In genomic region chr19:10093295-10094186, GRCh38 we compare ENCODE assay signal across 17 cellular contexts. TPM values are rescaled to one million over a fixed set of nuclear protein-coding genes. Genes with fewer than 3 reads are reported as not detected.
DNase-seq lines count a peak whose midpoint lies in the region; ATAC-seq and TF ChIP-seq lines count a peak whose summit lies in the region.
"Had no signal": no experiment of that assay in that cellular context is flagged by ENCODE, and none has a peak within 500 bp of the region (broad histone marks: within the 10 kb centered on the region; RNA-seq: fewer than 3 reads in every experiment).

No MANE protein-coding gene starts in this region.

- no peaks in the 10 kb centered on the region for H3K4me1 ChIP-seq in endodermal cell (ENCODE audit: control insufficient read depth, insufficient read depth, low read length)
- H3K4me1 ChIP-seq: SJCRH30 had no signal

- H3K9ac ChIP-seq in endodermal cell (ENCODE audit: extremely low read depth, low read length, poor library complexity, severe bottlenecking) = no peak overlapping the region

- no peaks in the 10 kb centered on the region for H3K9me3 Mint-ChIP-seq in activated CD4-positive, alpha-beta T cell treated with anti-CD3 and anti-CD28 coated beads, Interleukin-2, amount 10 ng/mL, durations not matched to agents 24 days and 14 days
- no peaks in the 10 kb centered on the region for H3K9me3 Mint-ChIP-seq in endodermal cell
- no peaks in the 10 kb centered on the region for H3K9me3 Mint-ChIP-seq in stimulated activated effector memory CD8-positive, alpha-beta T cell treated with anti-CD3 and anti-CD28 coated beads, Interleukin-12 subunit alpha, Interleukin-12 subunit beta, amount 100 ng/mL, for 72 hours

- no peak for TF ChIP-seq CTCF in endodermal cell (conservative IDR thresholded peaks at IDR 0.05)
- TF ChIP-seq CTCF in WERI-Rb-1 (IDR thresholded peaks at IDR 0.05; ENCODE audit: low read depth, low read length) = no peak

- peaks cover 49% of the 10 kb centered on the region for H3K36me3 Mint-ChIP-seq in activated CD4-positive, alpha-beta T cell treated with anti-CD3 and anti-CD28 coated beads, Interleukin-2, amount 10 ng/mL, durations not matched to agents 24 days and 14 days (ENCODE audit: low read depth)
- H3K36me3 Mint-ChIP-seq in endodermal cell (ENCODE audit: low read depth) = peaks cover 2% of the 10 kb centered on the region
- peaks cover 76% of the 10 kb centered on the region for H3K36me3 Mint-ChIP-seq in stimulated activated effector memory CD8-positive, alpha-beta T cell treated with anti-CD3 and anti-CD28 coated beads, Interleukin-12 subunit alpha, Interleukin-12 subunit beta, amount 100 ng/mL, for 72 hours

- H3K27me3 ChIP-seq in endodermal cell (ENCODE audit: control insufficient read depth, insufficient read depth, low read length, poor library complexity, severe bottlenecking) = peaks cover 21% of the 10 kb centered on the region
- H3K27me3 ChIP-seq in WERI-Rb-1 (ENCODE audit: insufficient read depth, low read depth, severe bottlenecking) = no peaks in the 10 kb centered on the region
- H3K27me3 ChIP-seq: heart right ventricle, ovary, SJCRH30, transverse colon had no signal

- H3K9me3 ChIP-seq in endodermal cell (ENCODE audit: control insufficient read depth, low read length) = peaks cover 6% of the 10 kb centered on the region
- H3K9me3 ChIP-seq in WERI-Rb-1 (ENCODE audit: severe bottlenecking) = no peaks in the 10 kb centered on the region
- H3K9me3 ChIP-seq: ovary, SJCRH30, transverse colon had no signal

- H3K4me1 Mint-ChIP-seq in activated CD4-positive, alpha-beta T cell treated with anti-CD3 and anti-CD28 coated beads, Interleukin-2, amount 10 ng/mL, durations not matched to agents 24 days and 14 days = peaks cover 10% of the 10 kb centered on the region
- no peaks in the 10 kb centered on the region for H3K4me1 Mint-ChIP-seq in endodermal cell
- peaks cover 25% of the 10 kb centered on the region for H3K4me1 Mint-ChIP-seq in stimulated activated effector memory CD8-positive, alpha-beta T cell treated with anti-CD3 and anti-CD28 coated beads, Interleukin-12 subunit alpha, Interleukin-12 subunit beta, amount 100 ng/mL, for 72 hours

- intact Hi-C loops in activated CD4-positive, alpha-beta T cell treated with anti-CD3 and anti-CD28 coated beads, Interleukin-2, amount 10 ng/mL, durations not matched to agents 24 days and 14 days (cut with micrococcal nuclease) = no loop called here

- DNase-seq in activated CD4-positive, alpha-beta T cell treated with anti-CD3 and anti-CD28 coated beads, Interleukin-2, amount 10 ng/mL, durations not matched to agents 24 days and 14 days = peak; percentile 62
- DNase-seq in activated CD4-positive, alpha-beta T cell treated with anti-CD3 and anti-CD28 coated beads, Interleukin-2, amount 50 U/mL, for 1 hour = no peak
- DNase-seq in M059J (ENCODE audit: low read depth) (peak; percentile 45), endodermal cell (peak; percentile 73), NCI-H1105 treated with DMSO at 0.1 percent for 48 hours (lab: John Stamatoyannopoulos, UW) (no peak), WERI-Rb-1 (no peak)
- DNase-seq in stimulated activated effector memory CD8-positive, alpha-beta T cell treated with anti-CD3 and anti-CD28 coated beads, Interleukin-12 subunit alpha, Interleukin-12 subunit beta, amount 100 ng/mL, for 72 hours (ENCODE audit: low spot score in 2 of 2) = peak in 1 of 2 donors; percentile 51
- DNase-seq: activated naive CD4-positive, alpha-beta T cell; cortex of kidney; heart right ventricle; left cardiac atrium; NCI-H1105; SJCRH30; transverse colon had no signal

- no peak overlapping the region for H3K4me3 ChIP-seq in endodermal cell (ENCODE audit: low read length)
- no peak overlapping the region for H3K4me3 ChIP-seq in WERI-Rb-1 (ENCODE audit: low read depth, low read length)
- H3K4me3 ChIP-seq: heart right ventricle, ovary, SJCRH30, transverse colon had no signal

- no peaks in the 10 kb centered on the region for H3K27me3 Mint-ChIP-seq in activated CD4-positive, alpha-beta T cell treated with anti-CD3 and anti-CD28 coated beads, Interleukin-2, amount 10 ng/mL, durations not matched to agents 24 days and 14 days
- H3K27me3 Mint-ChIP-seq in endodermal cell (ENCODE audit: insufficient read depth) = peaks cover 45% of the 10 kb centered on the region

- WGBS in endodermal cell (ENCODE audit: insufficient coverage in 1 of 2, insufficient read length in 1 of 2), 2 experiments = 85 to 89% methylated on average over 15 to 22 of the region's 22 CpGs

- no peaks in the 10 kb centered on the region for H3K36me3 ChIP-seq in endodermal cell (ENCODE audit: control insufficient read depth, insufficient read depth, low read length)
- no peaks in the 10 kb centered on the region for H3K36me3 ChIP-seq in WERI-Rb-1
- H3K36me3 ChIP-seq: ovary, SJCRH30, transverse colon had no signal

- no peak overlapping the region for H3K27ac Mint-ChIP-seq in activated CD4-positive, alpha-beta T cell treated with anti-CD3 and anti-CD28 coated beads, Interleukin-2, amount 10 ng/mL, durations not matched to agents 24 days and 14 days
- no peak overlapping the region for H3K27ac Mint-ChIP-seq in endodermal cell
- peak overlapping the region; percentile 26 for H3K27ac Mint-ChIP-seq in stimulated activated effector memory CD8-positive, alpha-beta T cell treated with anti-CD3 and anti-CD28 coated beads, Interleukin-12 subunit alpha, Interleukin-12 subunit beta, amount 100 ng/mL, for 72 hours

- no peak overlapping the region for H3K4me3 Mint-ChIP-seq in activated CD4-positive, alpha-beta T cell treated with anti-CD3 and anti-CD28 coated beads, Interleukin-2, amount 10 ng/mL, durations not matched to agents 24 days and 14 days
- no peak overlapping the region for H3K4me3 Mint-ChIP-seq in endodermal cell
- no peak overlapping the region for H3K4me3 Mint-ChIP-seq in stimulated activated effector memory CD8-positive, alpha-beta T cell treated with anti-CD3 and anti-CD28 coated beads, Interleukin-12 subunit alpha, Interleukin-12 subunit beta, amount 100 ng/mL, for 72 hours

- H3K27ac ChIP-seq in endodermal cell (ENCODE audit: low read depth, low read length) (no peak overlapping the region), WERI-Rb-1 (no peak overlapping the region)
- H3K27ac ChIP-seq: heart right ventricle, ovary, SJCRH30, transverse colon had no signal

- no peak for ATAC-seq in stimulated activated effector memory CD8-positive, alpha-beta T cell treated with anti-CD3 and anti-CD28 coated beads, Interleukin-12 subunit alpha, Interleukin-12 subunit beta, amount 100 ng/mL, for 72 hours
- ATAC-seq in esophagus mucosa = no peak
- ATAC-seq: heart right ventricle, left cardiac atrium had no signal

RNA-seq across cellular contexts. Expression of gene SHFL, which starts 7.4 kb away (rescaled TPM):
- 56.0 and 60.5 TPM in 2 replicates for total RNA-seq in activated CD4-positive, alpha-beta T cell treated with anti-CD3 and anti-CD28 coated beads, Interleukin-2, amount 10 ng/mL, durations not matched to agents 24 days and 14 days
- 80.9 and 98.9 TPM in 2 replicates for total RNA-seq in M059J (2014; rRNA removed; shearing (Covaris generic))
- total RNA-seq in endodermal cell (10 to 100 TPM in 1 of 2 donors, 1 to 10 TPM in 1; 8.2 to 15.0 TPM), esophagus mucosa (11.1 TPM)
- 1.1 TPM for polyA plus RNA-seq in endodermal cell (2013, experiment 1 of 2)
- polyA plus RNA-seq in endodermal cell (2013, experiment 2 of 2) = 1.4 TPM
- total RNA-seq: SJCRH30 had no signal

RNA-seq across cellular contexts. Expression of gene ANGPTL6, which starts 8.9 kb away (rescaled TPM):
- 9.9 and 11.4 TPM in 2 replicates for total RNA-seq in activated CD4-positive, alpha-beta T cell treated with anti-CD3 and anti-CD28 coated beads, Interleukin-2, amount 10 ng/mL, durations not matched to agents 24 days and 14 days
- 0.25 TPM in 1 of 2 replicates, not detected in the other for total RNA-seq in M059J (2014; rRNA removed; shearing (Covaris generic))
- total RNA-seq in endodermal cell (not detected), esophagus mucosa (not detected)
- 0.14 TPM for polyA plus RNA-seq in endodermal cell (2013, experiment 1 of 2)
- polyA plus RNA-seq in endodermal cell (2013, experiment 2 of 2) = 0.29 TPM
- total RNA-seq: A673, SJCRH30 had no signal

RNA-seq across cellular contexts. Expression of gene PPAN, which starts 12.6 kb away (rescaled TPM):
- 222 and 232 TPM in 2 replicates for total RNA-seq in activated CD4-positive, alpha-beta T cell treated with anti-CD3 and anti-CD28 coated beads, Interleukin-2, amount 10 ng/mL, durations not matched to agents 24 days and 14 days
- 20.9 and 25.0 TPM in 2 replicates for total RNA-seq in M059J (2014; rRNA removed; shearing (Covaris generic))
- total RNA-seq in endodermal cell (10 to 100 TPM; 40.3 to 54.0 TPM), esophagus mucosa (32.3 TPM)
- 31.6 TPM for polyA plus RNA-seq in endodermal cell (2013, experiment 1 of 2)
- polyA plus RNA-seq in endodermal cell (2013, experiment 2 of 2) = 28.0 TPM

RNA-seq across cellular contexts. Expression of gene P2RY11, which starts 18.0 kb away (rescaled TPM):
- total RNA-seq in activated CD4-positive, alpha-beta T cell treated with anti-CD3 and anti-CD28 coated beads, Interleukin-2, amount 10 ng/mL, durations not matched to agents 24 days and 14 days = 61.1 and 62.5 TPM in 2 replicates
- total RNA-seq in M059J (2014; rRNA removed; shearing (Covaris generic)) = 0.96 and 6.5 TPM in 2 replicates
- 10 to 100 TPM in 1 of 2 donors, 1 to 10 TPM in 1; 9.0 to 14.8 TPM for total RNA-seq in endodermal cell
- 6.3 TPM for polyA plus RNA-seq in endodermal cell (2013, experiment 1 of 2)
- 5.1 TPM for polyA plus RNA-seq in endodermal cell (2013, experiment 2 of 2)
- 4.8 TPM for total RNA-seq in esophagus mucosa

RNA-seq across cellular contexts. Expression of gene EIF3G, which starts 26.2 kb away (rescaled TPM):
- total RNA-seq in activated CD4-positive, alpha-beta T cell treated with anti-CD3 and anti-CD28 coated beads, Interleukin-2, amount 10 ng/mL, durations not matched to agents 24 days and 14 days = 335 and 341 TPM in 2 replicates
- 261 and 266 TPM in 2 replicates for total RNA-seq in M059J (2014; rRNA removed; shearing (Covaris generic))
- 100 to 1,000 TPM; 216 to 257 TPM for total RNA-seq in endodermal cell
- 179 TPM for polyA plus RNA-seq in endodermal cell (2013, experiment 1 of 2)
- polyA plus RNA-seq in endodermal cell (2013, experiment 2 of 2) = 159 TPM
- total RNA-seq in esophagus mucosa = 166 TPM

Comparison
In these comparisons a context has a peak if more than half of its experiments do, and no peak if none do; other contexts are left out.
1. DNase-seq: peak in activated CD4-positive, alpha-beta T cell treated with anti-CD3 and anti-CD28 coated beads, Interleukin-2, amount 10 ng/mL, durations not matched to agents 24 days and 14 days (single experiment), M059J (single experiment) and endodermal cell (single experiment); none in activated CD4-positive, alpha-beta T cell treated with anti-CD3 and anti-CD28 coated beads, Interleukin-2, amount 50 U/mL, for 1 hour (single experiment), NCI-H1105 treated with DMSO at 0.1 percent for 48 hours (single experiment) and WERI-Rb-1 (single experiment).